In the genomic region with DNA sequence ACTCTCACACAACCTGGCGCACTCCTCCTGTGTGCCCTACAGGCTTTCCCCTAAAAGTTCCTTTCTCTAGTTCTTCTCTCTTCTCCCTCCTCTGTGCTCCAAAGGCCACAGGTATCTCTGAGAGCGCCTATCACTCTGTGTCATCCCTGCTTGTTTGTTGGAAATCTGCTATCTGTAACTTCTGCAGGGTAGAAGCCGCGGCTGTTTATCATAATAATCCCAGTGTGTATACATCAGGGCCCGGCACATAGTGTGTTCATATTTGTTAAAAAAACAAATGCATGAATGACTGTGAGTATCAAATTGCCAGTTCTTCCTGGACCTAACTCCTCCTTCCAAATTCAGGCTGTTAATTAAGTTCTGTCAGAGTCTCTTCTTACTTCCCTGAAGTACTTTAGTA, we compare ENCODE assay signal across 19 cellular contexts. TPM values are rescaled to one million over a fixed set of nuclear protein-coding genes. Genes with fewer than 3 reads are reported as not detected.
DNase-seq lines count a peak whose midpoint lies in the region; ATAC-seq and TF ChIP-seq lines count a peak whose summit lies in the region.
"Had no signal": no experiment of that assay in that cellular context is flagged by ENCODE, and none has a peak within 500 bp of the region (broad histone marks: within the 10 kb centered on the region; RNA-seq: fewer than 3 reads in every experiment).

No MANE protein-coding gene starts in this region.

- DNase-seq in GM23338 (ENCODE audit: low spot score) (no peak), NCI-H69 (lab: John Stamatoyannopoulos, UW) (peak; percentile 15), erythroblast (lab: John Stamatoyannopoulos, UW) (peak; percentile 47 to 83), type B pancreatic cell (ENCODE audit: extremely low spot score, unreplicated experiment) (no peak), progenitor cell of endocrine pancreas (ENCODE audit: low spot score, unreplicated experiment) (no peak), HPDE6-E6E7 (ENCODE audit: extremely low spot score) (no peak), NCI-H1436 treated with DMSO at 0.1 percent for 48 hours (lab: John Stamatoyannopoulos, UW) (no peak)
- DNase-seq: 8988T; Calu3; CD4-positive, alpha-beta memory T cell; DMS79 treated with DMSO at 0.1 percent for 48 hours; GF-D8; GOT3; H9 had no signal

- peak overlapping the region; percentile 52; the same call in 1 of the 2 replicates for H2AFZ ChIP-seq in GM23338

- H3K4me3 Mint-ChIP-seq in GM23338 (no peak overlapping the region), type B pancreatic cell (no peak overlapping the region), progenitor cell of endocrine pancreas (ENCODE audit: low read depth) (no peak overlapping the region)
- H3K4me3 Mint-ChIP-seq: CD14-positive monocyte; CD4-positive, alpha-beta memory T cell; H9 had no signal

- peaks cover 2% of the 10 kb centered on the region; the same call in 2 of the 3 replicates for H3K4me1 Mint-ChIP-seq in GM23338
- H3K4me1 Mint-ChIP-seq in type B pancreatic cell (ENCODE audit: unreplicated experiment), result peaks cover 7% of the 10 kb centered on the region
- H3K4me1 Mint-ChIP-seq in progenitor cell of endocrine pancreas (ENCODE audit: low read depth), result peaks cover 8% of the 10 kb centered on the region
- H3K4me1 Mint-ChIP-seq: CD4-positive, alpha-beta memory T cell; H9 had no signal

- no peaks in the 10 kb centered on the region for H3K27me3 ChIP-seq in GM23338 (ENCODE audit: insufficient read depth)
- H3K27me3 ChIP-seq: BLaER1 had no signal

- no peak overlapping the region for H3K4me3 ChIP-seq in GM23338
- H3K4me3 ChIP-seq: BLaER1 had no signal

- H3K79me2 ChIP-seq in GM23338 (replicated peaks; ENCODE audit: insufficient read depth), result no peaks in the 10 kb centered on the region

- H3K27me3 Mint-ChIP-seq in GM23338 (ENCODE audit: insufficient read depth, low read depth, poor library complexity) (peaks cover 2% of the 10 kb centered on the region), type B pancreatic cell (no peaks in the 10 kb centered on the region), progenitor cell of endocrine pancreas (peaks cover 4% of the 10 kb centered on the region)

- H3K9me2 ChIP-seq in GM23338 (ENCODE audit: insufficient read depth), result no peaks in the 10 kb centered on the region

- H3K9me3 Mint-ChIP-seq in GM23338 (no peaks in the 10 kb centered on the region), type B pancreatic cell (no peaks in the 10 kb centered on the region), progenitor cell of endocrine pancreas (ENCODE audit: low read depth) (no peaks in the 10 kb centered on the region)
- H3K9me3 Mint-ChIP-seq: CD14-positive monocyte; CD4-positive, alpha-beta memory T cell; H9 had no signal

- H3K4me1 ChIP-seq in GM23338 (ENCODE audit: insufficient read depth), result no peaks in the 10 kb centered on the region
- H3K4me1 ChIP-seq: BLaER1 had no signal

- no peaks in the 10 kb centered on the region for H3K36me3 ChIP-seq in GM23338 (ENCODE audit: insufficient read depth)
- H3K36me3 ChIP-seq: BLaER1 had no signal

- H3K36me3 Mint-ChIP-seq in GM23338 (ENCODE audit: low read depth), result no peaks in the 10 kb centered on the region
- H3K36me3 Mint-ChIP-seq in type B pancreatic cell, result no peaks in the 10 kb centered on the region
- H3K36me3 Mint-ChIP-seq in progenitor cell of endocrine pancreas (ENCODE audit: insufficient read depth), result no peaks in the 10 kb centered on the region
- H3K36me3 Mint-ChIP-seq: CD14-positive monocyte; CD4-positive, alpha-beta memory T cell had no signal

- no peak for ATAC-seq in GM23338

- TF ChIP-seq POLR2A in erythroblast (IDR thresholded peaks at IDR 0.05; ENCODE audit: low read length), result no peak

- no peaks in the 10 kb centered on the region for H4K20me1 ChIP-seq in GM23338 (replicated peaks; ENCODE audit: insufficient read depth)
- H4K20me1 ChIP-seq: BLaER1 had no signal

- no peaks in the 10 kb centered on the region for H3F3A ChIP-seq in GM23338 (replicated peaks; ENCODE audit: low read depth)

- H3K4me2 ChIP-seq in GM23338, result no peak overlapping the region
- H3K4me2 ChIP-seq: BLaER1 had no signal

- no peak for TF ChIP-seq CTCF in GM23338 (conservative IDR thresholded peaks at IDR 0.05; ENCODE audit: low read depth in 2 of 2)
- TF ChIP-seq CTCF in type B pancreatic cell (conservative IDR thresholded peaks at IDR 0.05), result no peak
- TF ChIP-seq CTCF in progenitor cell of endocrine pancreas (IDR thresholded peaks at IDR 0.05; ENCODE audit: unreplicated experiment), result no peak

- H3K27ac Mint-ChIP-seq in GM23338 (no peak overlapping the region), type B pancreatic cell (peak overlapping the region; percentile 15), progenitor cell of endocrine pancreas (no peak overlapping the region)
- H3K27ac Mint-ChIP-seq: CD14-positive monocyte, H9 had no signal

- H3K27ac ChIP-seq in GM23338 (ENCODE audit: low read depth), result no peak overlapping the region
- H3K27ac ChIP-seq: BLaER1 had no signal

TF ChIP-seq in GM23338, 12 proteins besides CTCF, POLR2A, EP300 and RAD21:
- no peak for TF ChIP-seq CREB1 (CRISPR knock-in tag; IDR thresholded peaks at IDR 0.05; ENCODE audit: low read depth)

RNA-seq across cellular contexts. Expression of a gene that starts 16.3 kb away (rescaled TPM):
- not detected in 2 replicates for total RNA-seq in GM23338 (2014; rRNA removed; shearing (Covaris generic))
- polyA plus RNA-seq in GM23338 (2016; fragmentation: Nextera tagmentation; extraction: Ambion mirVana), result not detected in 2 replicates
- total RNA-seq in type B pancreatic cell (ENCODE audit: low replicate concordance) (not detected in 2 replicates), progenitor cell of endocrine pancreas (not detected in 2 replicates)
- total RNA-seq: A673; Calu3; CD4-positive, alpha-beta memory T cell; H9; HepG2 had no signal
- polyA plus RNA-seq: AG04450; CD14-positive monocyte; CD4-positive, alpha-beta memory T cell; HepG2 had no signal

Comparison
In these comparisons a context has a peak if more than half of its experiments do, and no peak if none do; other contexts are left out.
1. DNase-seq: peak in NCI-H69 (single experiment) and erythroblast (2 of 2); none in GM23338 (single experiment), type B pancreatic cell (single experiment), progenitor cell of endocrine pancreas (single experiment), HPDE6-E6E7 (single experiment) and NCI-H1436 treated with DMSO at 0.1 percent for 48 hours (single experiment).